ENCODE assay signal across 9 cellular contexts in the genomic region with DNA sequence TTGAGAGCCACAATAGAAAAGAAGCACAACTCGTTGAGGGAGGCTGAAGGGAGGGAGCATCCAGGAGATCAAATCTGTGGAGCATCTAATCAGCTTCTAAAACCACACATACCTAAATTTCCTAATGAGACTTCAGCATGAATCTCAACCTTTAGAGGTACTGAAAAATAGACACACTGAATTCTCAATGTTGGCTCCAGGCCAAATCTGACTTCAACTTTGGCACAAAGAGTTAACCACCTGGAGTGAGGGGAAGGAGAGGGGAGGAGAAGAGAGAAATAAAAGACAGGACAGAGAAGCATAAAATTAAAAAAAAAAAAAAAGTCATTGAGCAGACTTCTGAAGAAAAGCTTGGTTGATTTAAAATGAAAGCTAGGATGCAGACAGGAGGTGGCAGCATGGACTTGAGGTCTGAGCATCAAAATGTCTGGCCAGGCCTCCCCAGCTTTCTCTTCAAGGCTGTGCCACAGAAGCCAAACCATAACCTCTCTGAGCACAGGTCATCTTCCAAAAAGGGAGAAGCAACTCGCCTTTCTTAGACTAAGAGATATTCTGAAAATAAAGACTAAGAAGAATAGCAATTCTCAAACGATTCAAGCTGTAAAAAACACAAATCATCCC.
DNase-seq lines count a peak whose midpoint lies in the region; ATAC-seq and TF ChIP-seq lines count a peak whose summit lies in the region.
"Had no signal": no experiment of that assay in that cellular context is flagged by ENCODE, and none has a peak within 500 bp of the region (broad histone marks: within the 10 kb centered on the region; RNA-seq: fewer than 3 reads in every experiment).

No MANE protein-coding gene starts in this region.

- ATAC-seq in GM21447 (IDR thresholded peaks at IDR 0.05; ENCODE audit: unreplicated experiment) = no peak

- no peak overlapping the region for H3K4me3 ChIP-seq in foreskin fibroblast (ENCODE audit: low read depth in 1 of 2, low read length in 2 of 2)

- DNase-seq in NCI-H345 (lab: John Stamatoyannopoulos, UW) (peak; percentile 36), NCI-H345 treated with DMSO at 0.1 percent for 48 hours (lab: John Stamatoyannopoulos, UW; ENCODE audit: unreplicated experiment) (no peak), SK-MEL-5 (ENCODE audit: low read depth, low spot score) (peak; percentile 68), foreskin fibroblast (peak; percentile 17 to 57), stromal cell of bone marrow (ENCODE audit: low read depth) (peak; percentile 32), SW480 (ENCODE audit: low spot score) (no peak), SKM-1 treated with dmso at 0.1 percent for 144 hours (lab: John Stamatoyannopoulos, UW; ENCODE audit: unreplicated experiment) (no peak)
- DNase-seq: activated T-cell treated with anti-CD3 and anti-CD28 coated beads, Interleukin-2, amount 50 U/mL, for 24 hours had no signal

- in situ Hi-C loops in SK-MEL-5 (cut with HindIII; ENCODE audit: low pct_unique_long_range_greater_than_20kb, low sequenced_read_pairs) = no loop called here

- TF ChIP-seq CTCF in foreskin fibroblast (IDR thresholded peaks at IDR 0.05; ENCODE audit: low read depth, low read length) = peak; percentile 13

Comparison
In these comparisons a context has a peak if more than half of its experiments do, and no peak if none do; other contexts are left out.
1. DNase-seq: peak in NCI-H345 (single experiment), SK-MEL-5 (single experiment), foreskin fibroblast (2 of 2) and stromal cell of bone marrow (single experiment); none in NCI-H345 treated with DMSO at 0.1 percent for 48 hours (single experiment), SW480 (single experiment) and SKM-1 treated with dmso at 0.1 percent for 144 hours (single experiment).